ENCODE assay signal across 13 cellular contexts in genomic region chr4:74190332-74190731, GRCh38. TPM values are rescaled to one million over a fixed set of nuclear protein-coding genes. Genes with fewer than 3 reads are reported as not detected.
A peak's percentile ranks its signal among the peaks of the same experiment; 100 is the strongest.
DNase-seq lines count a peak whose midpoint lies in the region; ATAC-seq, FAIRE-seq and TF ChIP-seq lines count a peak whose summit lies in the region.
"Had no signal": no experiment of that assay in that cellular context is flagged by ENCODE, and none has a peak within 500 bp of the region (broad histone marks: within the 10 kb centered on the region; RNA-seq: fewer than 3 reads in every experiment).

No MANE protein-coding gene starts in this region.

- no peaks in the 10 kb centered on the region for H3F3A ChIP-seq in PC-3 (ENCODE audit: low read length, unreplicated experiment)

- H3K27me3 ChIP-seq in PC-3 (ENCODE audit: low read length): no peaks in the 10 kb centered on the region
- no peaks in the 10 kb centered on the region for H3K27me3 ChIP-seq in keratinocyte (ENCODE audit: control insufficient read depth, extremely low read depth, insufficient read depth, low read length)

- H3K79me2 ChIP-seq in PC-3 (ENCODE audit: low read length): no peaks in the 10 kb centered on the region
- H3K79me2 ChIP-seq in keratinocyte (ENCODE audit: control insufficient read depth, insufficient read depth, low read length): no peaks in the 10 kb centered on the region

- DNase-seq in PC-3 (no peak), keratinocyte (ENCODE audit: low read depth, low spot score) (no peak), progenitor cell of endocrine pancreas (ENCODE audit: low spot score, unreplicated experiment) (no peak), NCI-H82 (lab: John Stamatoyannopoulos, UW) (no peak), Kasumi-1 (lab: John Stamatoyannopoulos, UW) (no peak)
- DNase-seq: CD8-positive, alpha-beta T cell; COR-L47; GF-D8; GOT3; H9 had no signal

- H3K36me3 Mint-ChIP-seq in progenitor cell of endocrine pancreas (ENCODE audit: insufficient read depth): peaks cover 7% of the 10 kb centered on the region
- H3K36me3 Mint-ChIP-seq: CD14-positive monocyte; CD8-positive, alpha-beta T cell had no signal

- H3K4me1 Mint-ChIP-seq in progenitor cell of endocrine pancreas (ENCODE audit: low read depth): peaks cover 6% of the 10 kb centered on the region
- H3K4me1 Mint-ChIP-seq: CD14-positive monocyte had no signal

- H4K20me1 ChIP-seq in PC-3 (ENCODE audit: low read length) (no peaks in the 10 kb centered on the region), keratinocyte (ENCODE audit: control insufficient read depth, extremely low read depth, insufficient read depth, low read length) (no peaks in the 10 kb centered on the region)

- H3K4me2 ChIP-seq in PC-3 (ENCODE audit: low read length): no peak overlapping the region
- peak overlapping the region; percentile 25 for H3K4me2 ChIP-seq in keratinocyte (ENCODE audit: control insufficient read depth, extremely low read depth, insufficient read depth, low read depth, low read length)

- intact Hi-C loops in PC-3 (cut with micrococcal nuclease): no loop called here

- H3K4me1 ChIP-seq in PC-3 (ENCODE audit: insufficient read depth, low read length) (peaks cover 19% of the 10 kb centered on the region), keratinocyte (ENCODE audit: control insufficient read depth, extremely low read depth, insufficient read depth, low read length) (peaks cover 12% of the 10 kb centered on the region)

- no peak overlapping the region for H3K4me3 Mint-ChIP-seq in progenitor cell of endocrine pancreas (ENCODE audit: low read depth)
- H3K4me3 Mint-ChIP-seq: CD14-positive monocyte; CD8-positive, alpha-beta T cell; H9 had no signal

- dilution Hi-C loops in keratinocyte (cut with MboI; ENCODE audit: extremely low pct_ligation_motif_present, low sequenced_read_pairs): no loop called here

- no peak overlapping the region for H3K4me3 ChIP-seq in PC-3 (ENCODE audit: low read length)
- no peak overlapping the region for H3K4me3 ChIP-seq in keratinocyte (ENCODE audit: control insufficient read depth in 2 of 3, extremely low read depth in 1 of 3, insufficient read depth in 2 of 3, low read depth in 1 of 3, low read length in 3 of 3)

- peak overlapping the region; percentile 39 for H3K27ac Mint-ChIP-seq in progenitor cell of endocrine pancreas
- H3K27ac Mint-ChIP-seq: CD8-positive, alpha-beta T cell; H9 had no signal

- H3K9me1 ChIP-seq in keratinocyte (ENCODE audit: control insufficient read depth, extremely low read depth, insufficient read depth, low read length): no peaks in the 10 kb centered on the region

- BruUV-seq in PC-3 (replicated peaks; lab: Mats Ljungman, UMichigan): no TSS peak

- POLR2A ChIA-PET in PC-3 (lab: Charles Lee; ENCODE audit: unreplicated experiment): no interaction called here

- peaks cover 5% of the 10 kb centered on the region for H3K9me3 Mint-ChIP-seq in progenitor cell of endocrine pancreas (ENCODE audit: low read depth)
- H3K9me3 Mint-ChIP-seq: CD14-positive monocyte; CD8-positive, alpha-beta T cell; H9 had no signal

- peak overlapping the region; percentile 7; the same call in 1 of the 2 replicates for H3K9ac ChIP-seq in PC-3 (ENCODE audit: low read length)
- H3K9ac ChIP-seq in keratinocyte (ENCODE audit: control insufficient read depth, extremely low read depth, insufficient read depth, low read length): no peak overlapping the region

- ATAC-seq in PC-3 (no peak), HG02588 (IDR thresholded peaks at IDR 0.05; ENCODE audit: unreplicated experiment) (no peak)
- ATAC-seq: CD8-positive, alpha-beta T cell had no signal

- CTCF ChIA-PET in PC-3 (lab: Charles Lee): no interaction called here

- FAIRE-seq in keratinocyte (lab: Jason Lieb, UNC): peak; percentile 5
- FAIRE-seq: D721Med had no signal

- H3K27ac ChIP-seq in PC-3 (ENCODE audit: low read length): peak overlapping the region; percentile 17
- H3K27ac ChIP-seq in keratinocyte (ENCODE audit: control insufficient read depth, insufficient read depth, low read length): no peak overlapping the region

- H3K9me2 ChIP-seq in PC-3 (replicated peaks; ENCODE audit: low read length): no peaks in the 10 kb centered on the region

- H3K36me3 ChIP-seq in PC-3 (ENCODE audit: low read depth, low read length): peaks cover 10% of the 10 kb centered on the region; the same call in 1 of the 2 replicates
- H3K36me3 ChIP-seq in keratinocyte (ENCODE audit: control insufficient read depth in 2 of 2, extremely low read depth in 1 of 2, insufficient read depth in 2 of 2, low read length in 2 of 2): no peaks in the 10 kb centered on the region

- H2AFZ ChIP-seq in PC-3 (ENCODE audit: low read length): no peak overlapping the region
- H2AFZ ChIP-seq in keratinocyte (ENCODE audit: control insufficient read depth, low read length): no peak overlapping the region

- peaks cover 8% of the 10 kb centered on the region; the same call in 1 of the 2 replicates for H3K9me3 ChIP-seq in PC-3 (ENCODE audit: low read length)
- no peaks in the 10 kb centered on the region for H3K9me3 ChIP-seq in keratinocyte (ENCODE audit: control insufficient read depth, low read depth, low read length)

- H3K27me3 Mint-ChIP-seq in progenitor cell of endocrine pancreas: peaks cover 3% of the 10 kb centered on the region

- TF ChIP-seq CTCF in PC-3 (conservative IDR thresholded peaks at IDR 0.05; ENCODE audit: low read depth, low read length) (no peak), keratinocyte (optimal IDR thresholded peaks at IDR 0.05 in 1 of 3, IDR thresholded peaks at IDR 0.05 in 1 of 3, conservative IDR thresholded peaks at IDR 0.05 in 1 of 3; ENCODE audit: extremely low read depth in 1 of 3, insufficient read depth in 2 of 3, low read length in 3 of 3) (no peak), progenitor cell of endocrine pancreas (IDR thresholded peaks at IDR 0.05; ENCODE audit: unreplicated experiment) (no peak)

RNA-seq across cellular contexts. Expression of gene MTHFD2L, which starts 32.4 kb away (rescaled TPM):
- total RNA-seq in PC-3 (2014; rRNA removed): 33.4 and 34.0 TPM in 2 replicates
- 8.9 to 30.4 TPM (median 27.0 TPM) in 3 replicates for polyA plus RNA-seq in keratinocyte
- 9.7 TPM for polyA plus RNA-seq in keratinocyte (2011; ENCODE audit: low read depth)
- 13.2 and 23.9 TPM in 2 replicates for polyA plus RNA-seq in keratinocyte (2011; cell fraction: cytosol; rRNA removed)
- 32.4 and 45.1 TPM in 2 replicates for polyA plus RNA-seq in keratinocyte (2011; cell fraction: nucleus; rRNA removed)
- 9.0 and 10.8 TPM in 2 replicates for polyA plus RNA-seq in keratinocyte (2012; ENCODE audit: low replicate concordance)
- 4.9 to 54.3 TPM (median 33.5 TPM) in 3 replicates for polyA minus RNA-seq in keratinocyte
- polyA minus RNA-seq in keratinocyte (2011; cell fraction: cytosol; rRNA and poly(A)+ RNA removed): 33.4 TPM
- 34.2 and 75.0 TPM in 2 replicates for polyA minus RNA-seq in keratinocyte (2011; cell fraction: nucleus; rRNA and poly(A)+ RNA removed)
- 21.1 and 23.3 TPM in 2 replicates for total RNA-seq in progenitor cell of endocrine pancreas
